In the genomic region with DNA sequence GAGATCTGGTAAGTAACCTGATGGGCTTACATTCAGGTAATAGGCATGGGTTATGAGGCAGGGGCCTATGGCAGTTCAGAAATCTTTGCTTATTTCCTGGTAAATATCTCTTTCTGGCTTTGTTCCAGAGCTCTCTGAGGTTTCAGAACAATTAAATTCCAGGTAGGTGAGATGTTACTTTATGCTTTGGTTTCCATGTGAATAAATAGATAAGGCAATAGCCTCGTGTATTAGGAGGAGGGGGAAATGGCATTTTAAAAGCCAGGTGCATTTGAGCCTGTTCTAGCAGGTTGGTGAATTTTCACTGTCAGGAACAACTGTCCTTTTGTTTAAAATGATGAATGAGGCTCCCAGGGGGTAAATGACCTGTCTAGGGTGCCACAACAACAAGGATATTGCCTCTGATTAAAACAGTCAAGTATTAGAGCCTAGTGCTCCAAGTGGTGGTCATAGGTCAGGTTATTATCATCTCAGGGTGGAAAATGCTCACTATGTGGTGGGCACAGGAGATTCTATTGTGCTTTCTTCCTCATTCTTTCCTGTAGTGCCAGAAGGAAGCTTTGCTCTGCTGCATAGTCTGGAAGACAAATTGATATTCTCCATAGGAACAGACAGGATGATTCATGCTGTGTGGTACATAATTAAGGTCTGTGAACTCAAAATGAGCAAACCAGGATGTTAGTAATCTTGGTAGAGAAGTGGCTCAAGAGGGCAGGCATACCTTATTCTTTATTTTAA, we compare ENCODE assay signal across 10 cellular contexts.
DNase-seq lines count a peak whose midpoint lies in the region; ATAC-seq and TF ChIP-seq lines count a peak whose summit lies in the region.
"Had no signal": no experiment of that assay in that cellular context is flagged by ENCODE, and none has a peak within 500 bp of the region (broad histone marks: within the 10 kb centered on the region; RNA-seq: fewer than 3 reads in every experiment).

No MANE protein-coding gene starts in this region.

- intact Hi-C loops in activated T-helper 1 cell treated with anti-CD3 and anti-CD28 coated beads, Interleukin-12 subunit alpha, Interleukin-12 subunit beta, Interleukin-2, Interleukin-4 antibody, amounts not matched to agents 30 ng/mL and 10 ng/mL and 1 ng/mL, durations not matched to agents 14 hours and 24 hours and 36 hours (cut with micrococcal nuclease): loop anchor here (1.0 to 5.0 kb wide), 3 partner anchors 173 to 272 kb away; no protein-coding TSS in a partner anchor
- intact Hi-C loops in lower leg skin (cut with DNase I; ENCODE audit: low total_unique reads): no loop called here

- ATAC-seq in HG03457 (IDR thresholded peaks at IDR 0.05; ENCODE audit: unreplicated experiment): no peak
- ATAC-seq: K562 had no signal

- peaks cover 6% of the 10 kb centered on the region for H3K9me3 Mint-ChIP-seq in activated T-helper 1 cell treated with anti-CD3 and anti-CD28 coated beads, Interleukin-12 subunit alpha, Interleukin-12 subunit beta, Interleukin-2, Interleukin-4 antibody, amounts not matched to agents 30 ng/mL and 10 ng/mL and 1 ng/mL, durations not matched to agents 14 hours and 24 hours and 36 hours

- H3K4me1 Mint-ChIP-seq in activated T-helper 1 cell treated with anti-CD3 and anti-CD28 coated beads, Interleukin-12 subunit alpha, Interleukin-12 subunit beta, Interleukin-2, Interleukin-4 antibody, amounts not matched to agents 30 ng/mL and 10 ng/mL and 1 ng/mL, durations not matched to agents 14 hours and 24 hours and 36 hours (ENCODE audit: low read depth): peaks cover 41% of the 10 kb centered on the region

- 33 to 43% methylated on average over 1 of the region's 1 CpG for WGBS in lower leg skin, 2 donors

- H3K4me3 Mint-ChIP-seq in activated T-helper 1 cell treated with anti-CD3 and anti-CD28 coated beads, Interleukin-12 subunit alpha, Interleukin-12 subunit beta, Interleukin-2, Interleukin-4 antibody, amounts not matched to agents 30 ng/mL and 10 ng/mL and 1 ng/mL, durations not matched to agents 14 hours and 24 hours and 36 hours: no peak overlapping the region

- DNase-seq in Caki2 (ENCODE audit: low read depth) (peak; percentile 99), NCI-H1105 (lab: John Stamatoyannopoulos, UW) (peak; percentile 91), kidney glomerular epithelial cell (lab: John Stamatoyannopoulos, UW) (peak; percentile 95), DMS79 (lab: John Stamatoyannopoulos, UW) (no peak), lower leg skin (ENCODE audit: low spot score in 2 of 2) (no peak)
- no peak for DNase-seq in activated T-helper 1 cell treated with anti-CD3 and anti-CD28 coated beads, Interleukin-12 subunit alpha, Interleukin-12 subunit beta, Interleukin-2, Interleukin-4 antibody, amounts not matched to agents 30 ng/mL and 10 ng/mL and 1 ng/mL, durations not matched to agents 14 hours and 24 hours and 36 hours (ENCODE audit: low spot score)
- no peak for DNase-seq in stimulated activated CD4-positive, alpha-beta T cell treated with anti-CD3 and anti-CD28 coated beads, Interleukin-1b, Interleukin-23, amount 100 ng/mL, for 48 hours
- DNase-seq: right lobe of liver had no signal

- in situ Hi-C loops in Caki2 (cut with HindIII; ENCODE audit: low pct_unique_long_range_greater_than_20kb, low sequenced_read_pairs): no loop called here

- peaks cover 3% of the 10 kb centered on the region for H3K36me3 Mint-ChIP-seq in activated T-helper 1 cell treated with anti-CD3 and anti-CD28 coated beads, Interleukin-12 subunit alpha, Interleukin-12 subunit beta, Interleukin-2, Interleukin-4 antibody, amounts not matched to agents 30 ng/mL and 10 ng/mL and 1 ng/mL, durations not matched to agents 14 hours and 24 hours and 36 hours (ENCODE audit: low read depth)

- TF ChIP-seq CTCF in lower leg skin (IDR thresholded peaks at IDR 0.05): no peak

- TF ChIP-seq POLR2A in lower leg skin (IDR thresholded peaks at IDR 0.05): no peak

- no peak overlapping the region for H3K4me3 ChIP-seq in lower leg skin (ENCODE audit: low read depth, poor library complexity, severe bottlenecking)
- H3K4me3 ChIP-seq: K562, right lobe of liver had no signal

- no peaks in the 10 kb centered on the region for H3K27me3 Mint-ChIP-seq in activated T-helper 1 cell treated with anti-CD3 and anti-CD28 coated beads, Interleukin-12 subunit alpha, Interleukin-12 subunit beta, Interleukin-2, Interleukin-4 antibody, amounts not matched to agents 30 ng/mL and 10 ng/mL and 1 ng/mL, durations not matched to agents 14 hours and 24 hours and 36 hours (ENCODE audit: insufficient read depth)

- H3K27ac Mint-ChIP-seq in activated T-helper 1 cell treated with anti-CD3 and anti-CD28 coated beads, Interleukin-12 subunit alpha, Interleukin-12 subunit beta, Interleukin-2, Interleukin-4 antibody, amounts not matched to agents 30 ng/mL and 10 ng/mL and 1 ng/mL, durations not matched to agents 14 hours and 24 hours and 36 hours: peak overlapping the region; percentile 10

Comparison
In these comparisons a context has a peak if more than half of its experiments do, and no peak if none do; other contexts are left out.
1. DNase-seq: peak in Caki2 (single experiment), NCI-H1105 (single experiment) and kidney glomerular epithelial cell (single experiment); none in activated T-helper 1 cell treated with anti-CD3 and anti-CD28 coated beads, Interleukin-12 subunit alpha, Interleukin-12 subunit beta, Interleukin-2, Interleukin-4 antibody, amounts not matched to agents 30 ng/mL and 10 ng/mL and 1 ng/mL, durations not matched to agents 14 hours and 24 hours and 36 hours (single experiment), stimulated activated CD4-positive, alpha-beta T cell treated with anti-CD3 and anti-CD28 coated beads, Interleukin-1b, Interleukin-23, amount 100 ng/mL, for 48 hours (single experiment), DMS79 (single experiment) and lower leg skin (0 of 2).